Comparison of ENCODE assay signal across 11 cellular contexts in genomic region chr12:52351196-52352059, GRCh38. TPM values are rescaled to one million over a fixed set of nuclear protein-coding genes. Genes with fewer than 3 reads are reported as not detected.
DNase-seq lines count a peak whose midpoint lies in the region; ATAC-seq and TF ChIP-seq lines count a peak whose summit lies in the region.
"Had no signal": no experiment of that assay in that cellular context is flagged by ENCODE, and none has a peak within 500 bp of the region (broad histone marks: within the 10 kb centered on the region; RNA-seq: fewer than 3 reads in every experiment).

No MANE protein-coding gene starts in this region.

- POLR2A ChIA-PET in RWPE1 (lab: Yijun Ruan, JAX; ENCODE audit: low non-redundant PET) = no interaction called here

- no peak overlapping the region for H3K27ac ChIP-seq in effector memory CD4-positive, alpha-beta T cell (ENCODE audit: insufficient read depth, low read length, poor library complexity, severe bottlenecking)
- H3K27ac ChIP-seq in gastroesophageal sphincter (no peak overlapping the region), RWPE1 (no peak overlapping the region)

- H3K9me3 ChIP-seq in MG63 (no peaks in the 10 kb centered on the region), gastroesophageal sphincter (no peaks in the 10 kb centered on the region)
- H3K9me3 ChIP-seq in effector memory CD4-positive, alpha-beta T cell (ENCODE audit: control insufficient read depth, low read length) = no peaks in the 10 kb centered on the region

- no peak for TF ChIP-seq EP300 in gastroesophageal sphincter (IDR thresholded peaks at IDR 0.05)

- no peaks in the 10 kb centered on the region for H3K27me3 ChIP-seq in MG63
- no peaks in the 10 kb centered on the region for H3K27me3 ChIP-seq in effector memory CD4-positive, alpha-beta T cell (replicated peaks; ENCODE audit: control insufficient read depth, insufficient read depth, low read length, poor library complexity, severe bottlenecking)
- H3K27me3 ChIP-seq in gastroesophageal sphincter = peaks cover 16% of the 10 kb centered on the region

- 43 to 54% methylated on average over 8 to 9 of the region's 9 CpGs for WGBS in gastroesophageal sphincter (ENCODE audit: low coverage in 1 of 2), 2 donors

- DNase-seq in MG63 (peak; percentile 60), RWPE1 (ENCODE audit: low spot score) (no peak), GF-D8 (lab: John Stamatoyannopoulos, UW) (no peak)
- DNase-seq in activated CD8-positive, alpha-beta memory T cell treated with anti-CD3 and anti-CD28 coated beads for 4 hours (ENCODE audit: low read depth in 2 of 2) = peak; percentile 36 to 37
- peak; percentile 19 to 36 (median 20) for DNase-seq in effector memory CD4-positive, alpha-beta T cell
- DNase-seq in stimulated activated CD4-positive, alpha-beta T cell treated with anti-CD3 and anti-CD28 coated beads, Interleukin-4, amount 100 ng/mL, for 4 hours = peak; percentile 23
- DNase-seq: NCI-H1436 treated with DMSO at 0.1 percent for 48 hours had no signal

- no peak for ATAC-seq in gastroesophageal sphincter
- ATAC-seq in GM18868 (IDR thresholded peaks at IDR 0.05; ENCODE audit: unreplicated experiment) = no peak

- TF ChIP-seq POLR2A in gastroesophageal sphincter (IDR thresholded peaks at IDR 0.05) = no peak

- H3K36me3 ChIP-seq in MG63 (no peaks in the 10 kb centered on the region), gastroesophageal sphincter (no peaks in the 10 kb centered on the region)
- no peaks in the 10 kb centered on the region for H3K36me3 ChIP-seq in effector memory CD4-positive, alpha-beta T cell (ENCODE audit: control insufficient read depth, insufficient read depth, low read length)

- CTCF ChIA-PET in RWPE1 (lab: Yijun Ruan, JAX) = interaction anchor here (1.6 kb wide), 1 partner anchor 24 kb away, joined by 7 read pairs; no protein-coding TSS in a partner anchor

- peaks cover 15% of the 10 kb centered on the region for H3K4me1 ChIP-seq in effector memory CD4-positive, alpha-beta T cell (ENCODE audit: control insufficient read depth, insufficient read depth, low read length, poor library complexity, severe bottlenecking)
- H3K4me1 ChIP-seq in gastroesophageal sphincter = peaks cover 0 to 8% (median 0%) of the 10 kb centered on the region in 3 donors

- H3K4me3 ChIP-seq in MG63 (no peak overlapping the region), gastroesophageal sphincter (no peak overlapping the region)
- no peak overlapping the region for H3K4me3 ChIP-seq in effector memory CD4-positive, alpha-beta T cell (ENCODE audit: insufficient read depth, low read depth, low read length, poor library complexity, severe bottlenecking)

- TF ChIP-seq CTCF in gastroesophageal sphincter (IDR thresholded peaks at IDR 0.05) (no peak), RWPE1 (conservative IDR thresholded peaks at IDR 0.05; ENCODE audit: low read depth) (no peak)

RNA-seq across cellular contexts. Expression of gene KRT85, which starts 15.9 kb away (rescaled TPM):
- total RNA-seq in MG63 (2014; rRNA removed; shearing (Covaris generic); ENCODE audit: low replicate concordance) = not detected in 2 replicates
- not detected for total RNA-seq in gastroesophageal sphincter
- total RNA-seq: endothelial cell of umbilical vein, lung microvascular endothelial cell had no signal

RNA-seq across cellular contexts. Expression of gene KRT83, which starts 30.2 kb away (rescaled TPM):
- not detected in 2 replicates for total RNA-seq in MG63 (2014; rRNA removed; shearing (Covaris generic); ENCODE audit: low replicate concordance)
- total RNA-seq in gastroesophageal sphincter = not detected
- total RNA-seq: endothelial cell of umbilical vein, lung microvascular endothelial cell had no signal

RNA-seq across cellular contexts. Expression of gene KRT84, which starts 34.0 kb away (rescaled TPM):
- not detected in 2 replicates for total RNA-seq in MG63 (2014; rRNA removed; shearing (Covaris generic); ENCODE audit: low replicate concordance)
- not detected for total RNA-seq in gastroesophageal sphincter
- total RNA-seq: endothelial cell of umbilical vein, lung microvascular endothelial cell had no signal

RNA-seq across cellular contexts. Expression of gene KRT82, which starts 54.7 kb away (rescaled TPM):
- not detected in 2 replicates for total RNA-seq in MG63 (2014; rRNA removed; shearing (Covaris generic); ENCODE audit: low replicate concordance)
- total RNA-seq in gastroesophageal sphincter = not detected
- total RNA-seq: endothelial cell of umbilical vein, lung microvascular endothelial cell had no signal

Comparison
In these comparisons a context has a peak if more than half of its experiments do, and no peak if none do; other contexts are left out.
1. DNase-seq: peak in MG63 (single experiment), activated CD8-positive, alpha-beta memory T cell treated with anti-CD3 and anti-CD28 coated beads for 4 hours (2 of 2), effector memory CD4-positive, alpha-beta T cell (3 of 3) and stimulated activated CD4-positive, alpha-beta T cell treated with anti-CD3 and anti-CD28 coated beads, Interleukin-4, amount 100 ng/mL, for 4 hours (2 of 2); none in RWPE1 (single experiment) and GF-D8 (single experiment).